18 cellular contexts compared by ENCODE assay signal in the genomic region with DNA sequence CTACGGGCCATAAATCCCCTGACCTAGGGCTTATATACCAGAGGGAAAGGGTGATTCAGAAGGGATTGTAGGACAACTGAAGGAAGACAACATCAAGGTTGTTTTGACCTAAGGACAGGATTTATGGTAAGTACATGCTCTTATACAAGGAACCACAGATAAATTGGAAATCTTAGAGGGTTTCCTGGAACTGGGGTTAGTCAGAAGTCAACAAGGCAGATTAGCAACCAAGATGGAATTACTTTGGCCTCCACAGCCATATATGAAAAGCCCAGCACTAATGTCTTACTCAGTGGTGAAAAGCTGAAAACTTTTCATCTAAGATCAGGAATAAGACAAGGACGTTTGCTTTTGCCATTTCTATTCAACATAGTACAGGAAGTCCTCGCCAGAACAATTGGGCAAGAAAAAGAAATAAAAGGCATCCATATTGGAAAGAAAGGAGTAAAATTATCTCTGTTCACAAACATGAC. TPM values are rescaled to one million over a fixed set of nuclear protein-coding genes. Genes with fewer than 3 reads are reported as not detected.
DNase-seq lines count a peak whose midpoint lies in the region; ATAC-seq, FAIRE-seq and TF ChIP-seq lines count a peak whose summit lies in the region.
"Had no signal": no experiment of that assay in that cellular context is flagged by ENCODE, and none has a peak within 500 bp of the region (broad histone marks: within the 10 kb centered on the region; RNA-seq: fewer than 3 reads in every experiment).

No MANE protein-coding gene starts in this region.

- H3K4me3 ChIP-seq in CD4-positive, alpha-beta memory T cell (ENCODE audit: low read length in 2 of 2), result no peak overlapping the region
- H3K4me3 ChIP-seq in Loucy (ENCODE audit: low read length, poor library complexity, severe bottlenecking), result no peak overlapping the region
- H3K4me3 ChIP-seq in K562, result no peak overlapping the region
- no peak overlapping the region for H3K4me3 ChIP-seq in naive thymus-derived CD4-positive, alpha-beta T cell (ENCODE audit: low read length)
- H3K4me3 ChIP-seq: breast epithelium, dorsolateral prefrontal cortex, vagina had no signal

- peak overlapping the region in 4 of 8 donors; percentile 6 to 54 (median 7) for H3K4me3 Mint-ChIP-seq in CD4-positive, alpha-beta memory T cell
- H3K4me3 Mint-ChIP-seq in naive thymus-derived CD4-positive, alpha-beta T cell, result peak overlapping the region in 6 of 10 donors; percentile 0 to 55 (median 12)
- no peak overlapping the region for H3K4me3 Mint-ChIP-seq in Calu3 (ENCODE audit: low read depth, unreplicated experiment)
- H3K4me3 Mint-ChIP-seq: activated naive CD4-positive, alpha-beta T cell treated with anti-CD3 and anti-CD28 coated beads, Interleukin-2, amount 10 ng/mL, durations not matched to agents 7 days and 5 days had no signal

- peaks cover 0 to 6% (median 0%) of the 10 kb centered on the region in 8 donors for H3K9me3 Mint-ChIP-seq in CD4-positive, alpha-beta memory T cell
- H3K9me3 Mint-ChIP-seq in naive thymus-derived CD4-positive, alpha-beta T cell, result peaks cover 1 to 22% (median 8%) of the 10 kb centered on the region in 11 donors
- H3K9me3 Mint-ChIP-seq in Calu3 (ENCODE audit: low read depth, unreplicated experiment), result peaks cover 13% of the 10 kb centered on the region

- POLR2A ChIA-PET in CD4-positive, alpha-beta memory T cell (lab: Charles Lee; ENCODE audit: partially characterized antibody), result no interaction called here
- POLR2A ChIA-PET in K562 (lab: Yijun Ruan, JAX), result no interaction called here
- POLR2A ChIA-PET in naive thymus-derived CD4-positive, alpha-beta T cell (lab: Charles Lee), result no interaction called here

- intact Hi-C loops in CD4-positive, alpha-beta memory T cell (cut with micrococcal nuclease), result no loop called here
- intact Hi-C loops in K562 (cut with micrococcal nuclease), result no loop called here
- intact Hi-C loops in naive thymus-derived CD4-positive, alpha-beta T cell (cut with micrococcal nuclease), result no loop called here
- intact Hi-C loops in Calu3 (cut with micrococcal nuclease; ENCODE audit: unreplicated experiment), result no loop called here

- peaks cover 52 to 91% (median 70%) of the 10 kb centered on the region in 4 donors for H3K4me1 Mint-ChIP-seq in CD4-positive, alpha-beta memory T cell
- peaks cover 48 to 95% (median 84%) of the 10 kb centered on the region in 7 donors for H3K4me1 Mint-ChIP-seq in naive thymus-derived CD4-positive, alpha-beta T cell
- H3K4me1 Mint-ChIP-seq in Calu3 (ENCODE audit: low read depth, unreplicated experiment), result peaks cover 25% of the 10 kb centered on the region

- H2AFZ ChIP-seq in Loucy (ENCODE audit: low read length) (no peak overlapping the region), K562 (ENCODE audit: low read depth, low read length) (no peak overlapping the region)

- H3K27me3 Mint-ChIP-seq in CD4-positive, alpha-beta memory T cell, result peaks cover 0 to 1% of the 10 kb centered on the region in 2 donors
- no peaks in the 10 kb centered on the region for H3K27me3 Mint-ChIP-seq in naive thymus-derived CD4-positive, alpha-beta T cell
- H3K27me3 Mint-ChIP-seq in Calu3 (ENCODE audit: unreplicated experiment), result no peaks in the 10 kb centered on the region
- H3K27me3 Mint-ChIP-seq: activated naive CD4-positive, alpha-beta T cell treated with anti-CD3 and anti-CD28 coated beads, Interleukin-2, amount 10 ng/mL, durations not matched to agents 7 days and 5 days had no signal

- peak; percentile 67 for TF ChIP-seq EP300 in K562 (IDR thresholded peaks at IDR 0.05; ENCODE audit: low read length)

- in situ Hi-C loops in K562 (cut with MboI), result no loop called here

- H3K36me3 ChIP-seq in CD4-positive, alpha-beta memory T cell (ENCODE audit: insufficient read depth, low read length), result no peaks in the 10 kb centered on the region
- H3K36me3 ChIP-seq in Loucy (ENCODE audit: insufficient read depth, low read length), result peaks cover 9% of the 10 kb centered on the region
- H3K36me3 ChIP-seq in K562 (ENCODE audit: control insufficient read depth, insufficient read depth, low read length), result peaks cover 17% of the 10 kb centered on the region
- H3K36me3 ChIP-seq in naive thymus-derived CD4-positive, alpha-beta T cell (ENCODE audit: control insufficient read depth in 2 of 3, insufficient read depth in 3 of 3, low read length in 3 of 3), result peaks cover 0 to 24% (median 6%) of the 10 kb centered on the region in 3 experiments
- H3K36me3 ChIP-seq: breast epithelium, WERI-Rb-1 had no signal

- no peaks in the 10 kb centered on the region for H3K27me3 ChIP-seq in CD4-positive, alpha-beta memory T cell (ENCODE audit: insufficient read depth, low read length)
- no peaks in the 10 kb centered on the region for H3K27me3 ChIP-seq in Loucy (ENCODE audit: insufficient read depth, low read length, poor library complexity, severe bottlenecking)
- H3K27me3 ChIP-seq in K562 (ENCODE audit: control insufficient read depth in 2 of 2, insufficient read depth in 2 of 2, low read length in 2 of 2), result no peaks in the 10 kb centered on the region
- H3K27me3 ChIP-seq in naive thymus-derived CD4-positive, alpha-beta T cell (ENCODE audit: control insufficient read depth in 2 of 2, insufficient read depth in 2 of 2, low read length in 2 of 2), result no peaks in the 10 kb centered on the region
- H3K27me3 ChIP-seq: breast epithelium, dorsolateral prefrontal cortex, vagina had no signal

- TF ChIP-seq CTCF in Loucy (conservative IDR thresholded peaks at IDR 0.05; ENCODE audit: low read length) (no peak), K562 (IDR thresholded peaks at IDR 0.05 in 2 of 3, conservative IDR thresholded peaks at IDR 0.05 in 1 of 3; ENCODE audit: insufficient read depth in 2 of 3, low read depth in 1 of 3, low read length in 3 of 3) (no peak), Calu3 (IDR thresholded peaks at IDR 0.05; ENCODE audit: unreplicated experiment) (no peak)

- 13% methylated on average over 3 of the region's 3 CpGs for WGBS in K562 (ENCODE audit: insufficient coverage, low coverage, missing lambda C conversion rate)

- peak overlapping the region; percentile 25 for H3K4me2 ChIP-seq in Loucy (ENCODE audit: low read depth, low read length, poor library complexity, severe bottlenecking)
- no peak overlapping the region for H3K4me2 ChIP-seq in K562 (ENCODE audit: insufficient read depth, low read length)

- DNase-seq in CD4-positive, alpha-beta memory T cell, result no peak
- DNase-seq in K562 (ENCODE audit: extremely low read depth in 1 of 4, low spot score in 3 of 4), result peak in 2 of 4 experiments; percentile 28 to 67
- DNase-seq in naive thymus-derived CD4-positive, alpha-beta T cell, result no peak
- DNase-seq in Calu3, result no peak
- DNase-seq in NCI-H774 (lab: John Stamatoyannopoulos, UW), result no peak
- no peak for DNase-seq in NCI-H446 (lab: John Stamatoyannopoulos, UW)
- DNase-seq: activated naive CD4-positive, alpha-beta T cell treated with anti-CD3 and anti-CD28 coated beads, Interleukin-2, amount 10 ng/mL, durations not matched to agents 7 days and 5 days; DMS 273 treated with DMSO at 0.1 percent for 48 hours; dorsolateral prefrontal cortex; NCI-H1092; NCI-H524; stimulated activated CD4-positive, alpha-beta T cell treated with anti-CD3 and anti-CD28 coated beads, Interleukin-4, amount 100 ng/mL, for 24 hours; T-helper 1 cell; WERI-Rb-1 had no signal

- peak overlapping the region in 5 of 7 donors; percentile 5 to 55 (median 6) for H3K27ac Mint-ChIP-seq in CD4-positive, alpha-beta memory T cell
- peak overlapping the region in 4 of 9 donors; percentile 1 to 77 (median 8) for H3K27ac Mint-ChIP-seq in naive thymus-derived CD4-positive, alpha-beta T cell
- no peak overlapping the region for H3K27ac Mint-ChIP-seq in Calu3 (ENCODE audit: unreplicated experiment)
- H3K27ac Mint-ChIP-seq: activated naive CD4-positive, alpha-beta T cell treated with anti-CD3 and anti-CD28 coated beads, Interleukin-2, amount 10 ng/mL, durations not matched to agents 7 days and 5 days had no signal

- H3F3A ChIP-seq in Loucy (ENCODE audit: low read depth), result 0 out of 2 replicates have a peak, but pooled peaks cover 1% of the 10 kb centered on the region

- no peak overlapping the region for H3K27ac ChIP-seq in CD4-positive, alpha-beta memory T cell (ENCODE audit: low read depth, low read length)
- peak overlapping the region; percentile 9; the same call in 1 of the 3 replicates for H3K27ac ChIP-seq in K562 (ENCODE audit: extremely low read depth, low read depth, low read length)
- no peak overlapping the region for H3K27ac ChIP-seq in naive thymus-derived CD4-positive, alpha-beta T cell (ENCODE audit: low read depth, low read length)
- H3K27ac ChIP-seq: breast epithelium, dorsolateral prefrontal cortex, vagina, WERI-Rb-1 had no signal

- no peaks in the 10 kb centered on the region for H3K9me2 ChIP-seq in Loucy (replicated peaks; ENCODE audit: low read depth, low read length)

- no peak; a peak in 1 of 4 replicates for TF ChIP-seq RAD21 in K562 (CRISPR knock-in tag; conservative IDR thresholded peaks at IDR 0.05 in 1 of 2, IDR thresholded peaks at IDR 0.05 in 1 of 2)

- peak; percentile 66 for FAIRE-seq in K562 (lab: Jason Lieb, UNC)

- H3K9ac ChIP-seq in Loucy (ENCODE audit: low read depth, low read length, poor library complexity, severe bottlenecking), result no peak overlapping the region
- H3K9ac ChIP-seq in K562 (ENCODE audit: insufficient read depth in 1 of 2, low read depth in 2 of 2, low read length in 2 of 2), result no peak overlapping the region

- no peaks in the 10 kb centered on the region for H3K9me3 ChIP-seq in CD4-positive, alpha-beta memory T cell (ENCODE audit: control insufficient read depth in 1 of 2, low read length in 2 of 2)
- peaks cover 18% of the 10 kb centered on the region; the same call in 1 of the 2 replicates for H3K9me3 ChIP-seq in Loucy (ENCODE audit: insufficient read depth, low read depth, low read length)
- H3K9me3 ChIP-seq in K562 (replicated peaks; ENCODE audit: control insufficient read depth, insufficient read depth, low read depth, low read length), result no peaks in the 10 kb centered on the region
- H3K9me3 ChIP-seq in naive thymus-derived CD4-positive, alpha-beta T cell (ENCODE audit: control insufficient read depth in 2 of 3, low read length in 3 of 3), result peaks cover 0 to 4% (median 0%) of the 10 kb centered on the region in 3 experiments
- H3K9me3 ChIP-seq: breast epithelium, vagina had no signal

- H3K36me3 Mint-ChIP-seq in CD4-positive, alpha-beta memory T cell, result peaks cover 55 to 60% of the 10 kb centered on the region in 2 donors
- H3K36me3 Mint-ChIP-seq in naive thymus-derived CD4-positive, alpha-beta T cell, result peaks cover 14 to 80% (median 63%) of the 10 kb centered on the region in 5 donors
- peaks cover 21% of the 10 kb centered on the region for H3K36me3 Mint-ChIP-seq in Calu3 (ENCODE audit: insufficient read depth, unreplicated experiment)

- BruUV-seq in K562 (replicated peaks; lab: Mats Ljungman, UMichigan) (no TSS peak), Calu3 (replicated peaks; lab: Mats Ljungman, UMichigan) (no TSS peak)

- peak; percentile 42 for ATAC-seq in K562
- ATAC-seq in naive thymus-derived CD4-positive, alpha-beta T cell, result no peak
- ATAC-seq: Right ventricle myocardium inferior had no signal

- TF ChIP-seq POLR2A in K562 (conservative IDR thresholded peaks at IDR 0.05), result no peak

- H3K9me1 ChIP-seq in K562 (ENCODE audit: control insufficient read depth, insufficient read depth, low read length), result no peaks in the 10 kb centered on the region

- CTCF ChIA-PET in CD4-positive, alpha-beta memory T cell (lab: Charles Lee; ENCODE audit: partially characterized antibody), result no interaction called here
- CTCF ChIA-PET in K562 (lab: Yijun Ruan, JAX; ENCODE audit: low intra/inter-chr PET ratio) (interaction anchor here (0.7 kb wide), 1 partner anchor 1371 kb away, joined by 3 read pairs; no protein-coding TSS in a partner anchor), Calu3 (lab: Charles Lee) (no interaction called here)
- CTCF ChIA-PET in naive thymus-derived CD4-positive, alpha-beta T cell (lab: Charles Lee), result no interaction called here

- H4K20me1 ChIP-seq in Loucy (ENCODE audit: insufficient read depth, low read length, poor library complexity, severe bottlenecking) (peaks cover 13% of the 10 kb centered on the region), K562 (replicated peaks; ENCODE audit: control insufficient read depth, insufficient read depth, low read length) (no peaks in the 10 kb centered on the region; the same call in 1 of the 2 replicates)

- H3K79me2 ChIP-seq in Loucy (ENCODE audit: insufficient read depth, low read length) (peaks cover 92% of the 10 kb centered on the region), K562 (ENCODE audit: control insufficient read depth, insufficient read depth, low read length) (peaks cover 78% of the 10 kb centered on the region)

- H3K4me1 ChIP-seq in CD4-positive, alpha-beta memory T cell (ENCODE audit: insufficient read depth, low read length), result peaks cover 58% of the 10 kb centered on the region
- peaks cover 25% of the 10 kb centered on the region for H3K4me1 ChIP-seq in Loucy (ENCODE audit: insufficient read depth, low read length, poor library complexity, severe bottlenecking)
- H3K4me1 ChIP-seq in K562 (replicated peaks in 1 of 2; ENCODE audit: control insufficient read depth in 2 of 2, insufficient read depth in 2 of 2, low read length in 2 of 2), result peaks cover 5 to 8% of the 10 kb centered on the region in 2 experiments; a peak in 4 of 5 replicates
- peaks cover 14 to 17% of the 10 kb centered on the region in 2 donors for H3K4me1 ChIP-seq in naive thymus-derived CD4-positive, alpha-beta T cell (ENCODE audit: control insufficient read depth in 2 of 2, insufficient read depth in 2 of 2, low read length in 2 of 2)

RNA-seq across cellular contexts. Expression of a gene that starts 5.4 kb away (rescaled TPM):
- 100 to 1,000 TPM in 1 of 2 experiments, 10 to 100 TPM in 1; 98.5 to 108 TPM for total RNA-seq in CD4-positive, alpha-beta memory T cell
- 100 to 1,000 TPM; 284 to 486 TPM for polyA plus RNA-seq in CD4-positive, alpha-beta memory T cell
- 23.3 and 47.4 TPM in 2 replicates for total RNA-seq in K562 (2011; cell fraction: chromatin; rRNA removed; ENCODE audit: low replicate concordance)
- total RNA-seq in K562 (2011; cell fraction: nucleolus; rRNA removed), result 18.2 and 23.0 TPM in 2 replicates
- total RNA-seq in K562 (2011; cell fraction: nucleoplasm; rRNA removed), result 38.8 and 43.1 TPM in 2 replicates
- 18.6 and 19.5 TPM in 2 replicates for total RNA-seq in K562 (2014; rRNA removed)
- total RNA-seq in K562 (2014; rRNA removed; fragmentation: Illumina TruSeq; extraction: Trizol), result 49.8 and 57.5 TPM in 2 replicates
- 46.1 and 50.0 TPM in 2 replicates for total RNA-seq in K562 (2015; rRNA removed; fragmentation: Illumina TruSeq; extraction: Trizol)
- total RNA-seq in K562 (2021), result 41.2 and 46.5 TPM in 2 replicates
- 53.9 and 67.4 TPM in 2 replicates for polyA plus RNA-seq in K562 (2011; rRNA removed)
- 94.3 and 145 TPM in 2 replicates for polyA plus RNA-seq in K562 (2011; cell fraction: cytosol; rRNA removed)
- polyA plus RNA-seq in K562 (2011; cell fraction: nucleus; rRNA removed), result 17.7 and 30.5 TPM in 2 replicates
- polyA plus RNA-seq in K562 (2012), result 55.8 and 57.5 TPM in 2 replicates
- 49.7 and 70.1 TPM in 2 replicates for polyA plus RNA-seq in K562 (2014; fragmentation: Illumina TruSeq; extraction: Trizol)
- polyA plus RNA-seq in K562 (2014; fragmentation: Nextera tagmentation; extraction: Ambion mirVana), result 100 to 1,000 TPM; 231 to 272 TPM
- polyA plus RNA-seq in K562 (2014; rRNA removed), result 61.8 and 104 TPM in 2 replicates
- polyA minus RNA-seq in K562 (2011; rRNA and poly(A)+ RNA removed), result 27.7 and 28.5 TPM in 2 replicates
- 5.2 and 24.5 TPM in 2 replicates for polyA minus RNA-seq in K562 (2011; cell fraction: cytosol; rRNA and poly(A)+ RNA removed)
- 4.6 and 15.3 TPM in 2 replicates for polyA minus RNA-seq in K562 (2011; cell fraction: nucleus; rRNA and poly(A)+ RNA removed)
- total RNA-seq in naive thymus-derived CD4-positive, alpha-beta T cell, result 10 to 100 TPM; 38.6 to 88.0 (median 79.8) TPM
- 100 to 1,000 TPM; 218 to 374 TPM for polyA plus RNA-seq in naive thymus-derived CD4-positive, alpha-beta T cell
- 77.1 and 89.2 TPM in 2 replicates for total RNA-seq in Calu3 (2022)

RNA-seq across cellular contexts. Expression of a gene that starts 24.6 kb away (rescaled TPM):
- under 1 TPM; 0.44 to 0.47 TPM for total RNA-seq in CD4-positive, alpha-beta memory T cell
- under 1 TPM in 1 of 2 donors, not detected in 1; 0.14 TPM for polyA plus RNA-seq in CD4-positive, alpha-beta memory T cell
- 0.07 TPM in 1 of 2 replicates, not detected in the other for total RNA-seq in K562 (2011; cell fraction: chromatin; rRNA removed; ENCODE audit: low replicate concordance)
- total RNA-seq in K562 (2011; cell fraction: nucleolus; rRNA removed), result not detected in 2 replicates
- total RNA-seq in K562 (2011; cell fraction: nucleoplasm; rRNA removed), result not detected in 2 replicates
- total RNA-seq in K562 (2014; rRNA removed) (0.09 TPM in 1 of 2 replicates, not detected in the other), K562 (2014; rRNA removed; fragmentation: Illumina TruSeq; extraction: Trizol) (not detected in 2 replicates), K562 (2015; rRNA removed; fragmentation: Illumina TruSeq; extraction: Trizol) (not detected in 2 replicates), K562 (2021) (0.07 TPM in 1 of 2 replicates, not detected in the other), Calu3 (2022) (7.8 and 12.0 TPM in 2 replicates)
- polyA plus RNA-seq in K562 (2011; rRNA removed) (0.06 TPM in 1 of 2 replicates, not detected in the other), K562 (2014; fragmentation: Illumina TruSeq; extraction: Trizol) (not detected in 2 replicates), K562 (2014; fragmentation: Nextera tagmentation; extraction: Ambion mirVana) (not detected), K562 (2014; rRNA removed) (not detected in 2 replicates)
- polyA plus RNA-seq in K562 (2011; cell fraction: cytosol; rRNA removed), result not detected in 2 replicates
- polyA plus RNA-seq in K562 (2011; cell fraction: nucleus; rRNA removed), result not detected in 2 replicates
- polyA plus RNA-seq in K562 (2012), result 0.01 TPM in 1 of 2 replicates, not detected in the other
- polyA minus RNA-seq in K562 (2011; rRNA and poly(A)+ RNA removed), result not detected in 2 replicates
- polyA minus RNA-seq in K562 (2011; cell fraction: cytosol; rRNA and poly(A)+ RNA removed), result not detected in 2 replicates
- polyA minus RNA-seq in K562 (2011; cell fraction: nucleus; rRNA and poly(A)+ RNA removed), result not detected in 2 replicates
- 10 to 100 TPM in 1 of 5 experiments, 1 to 10 TPM in 2, under 1 TPM in 2; 0.19 to 28.8 (median 1.9) TPM for total RNA-seq in naive thymus-derived CD4-positive, alpha-beta T cell
- polyA plus RNA-seq in naive thymus-derived CD4-positive, alpha-beta T cell, result not detected

RNA-seq across cellular contexts. Expression of a gene that starts 33.8 kb away (rescaled TPM):
- 10 to 100 TPM; 25.8 to 26.4 TPM for total RNA-seq in CD4-positive, alpha-beta memory T cell
- polyA plus RNA-seq in CD4-positive, alpha-beta memory T cell, result 10 to 100 TPM; 33.9 to 35.9 TPM
- 3.1 and 10.4 TPM in 2 replicates for total RNA-seq in K562 (2011; cell fraction: chromatin; rRNA removed; ENCODE audit: low replicate concordance)
- 1.6 and 2.5 TPM in 2 replicates for total RNA-seq in K562 (2011; cell fraction: nucleolus; rRNA removed)
- total RNA-seq in K562 (2011; cell fraction: nucleoplasm; rRNA removed), result 2.7 and 5.6 TPM in 2 replicates
- total RNA-seq in K562 (2014; rRNA removed) (19.1 and 22.6 TPM in 2 replicates), K562 (2014; rRNA removed; fragmentation: Illumina TruSeq; extraction: Trizol) (59.6 and 74.3 TPM in 2 replicates), K562 (2015; rRNA removed; fragmentation: Illumina TruSeq; extraction: Trizol) (58.5 and 65.5 TPM in 2 replicates), K562 (2021) (26.3 and 27.8 TPM in 2 replicates), Calu3 (2022) (46.6 and 47.2 TPM in 2 replicates)
- polyA plus RNA-seq in K562 (2011; rRNA removed) (14.1 and 23.9 TPM in 2 replicates), K562 (2014; fragmentation: Illumina TruSeq; extraction: Trizol) (62.1 and 72.0 TPM in 2 replicates), K562 (2014; fragmentation: Nextera tagmentation; extraction: Ambion mirVana) (10 to 100 TPM; 67.4 to 87.3 TPM), K562 (2014; rRNA removed) (41.0 and 48.7 TPM in 2 replicates)
- 2.1 and 4.8 TPM in 2 replicates for polyA plus RNA-seq in K562 (2011; cell fraction: cytosol; rRNA removed)
- polyA plus RNA-seq in K562 (2011; cell fraction: nucleus; rRNA removed), result 1.9 and 2.5 TPM in 2 replicates
- polyA plus RNA-seq in K562 (2012), result 27.5 and 58.5 TPM in 2 replicates
- polyA minus RNA-seq in K562 (2011; rRNA and poly(A)+ RNA removed), result 8.3 and 11.9 TPM in 2 replicates
- 0.64 and 4.3 TPM in 2 replicates for polyA minus RNA-seq in K562 (2011; cell fraction: cytosol; rRNA and poly(A)+ RNA removed)
- 2.2 and 4.0 TPM in 2 replicates for polyA minus RNA-seq in K562 (2011; cell fraction: nucleus; rRNA and poly(A)+ RNA removed)
- total RNA-seq in naive thymus-derived CD4-positive, alpha-beta T cell, result 10 to 100 TPM; 14.7 to 29.1 (median 28.4) TPM
- polyA plus RNA-seq in naive thymus-derived CD4-positive, alpha-beta T cell, result 10 to 100 TPM; 28.1 to 31.1 TPM
